ENCODE assay signal across 23 cellular contexts in genomic region chr2:185219981-185220380, GRCh38.
DNase-seq lines count a peak whose midpoint lies in the region; ATAC-seq, FAIRE-seq and TF ChIP-seq lines count a peak whose summit lies in the region.
"Had no signal": no experiment of that assay in that cellular context is flagged by ENCODE, and none has a peak within 500 bp of the region (broad histone marks: within the 10 kb centered on the region; RNA-seq: fewer than 3 reads in every experiment).

No MANE protein-coding gene starts in this region.

- H4K20me1 ChIP-seq in HepG2 (ENCODE audit: insufficient read depth, low read length) = no peaks in the 10 kb centered on the region

- FAIRE-seq in HepG2 (lab: Jason Lieb, UNC) (no peak), small intestine (lab: Jason Lieb, UNC) (no peak)
- FAIRE-seq: A549, RCC 7860 had no signal

- intact Hi-C loops in HepG2 (cut with micrococcal nuclease; ENCODE audit: unreplicated experiment) (no loop called here), right lobe of liver (cut with DNase I) (no loop called here)

- no TSS peak for BruUV-seq in HepG2 (replicated peaks; lab: Mats Ljungman, UMichigan)

- H3K9ac ChIP-seq in HepG2 (ENCODE audit: insufficient read depth, low read depth, low read length) = no peak overlapping the region

- H3K4me3 ChIP-seq in HepG2 (replicated peaks in 1 of 3; ENCODE audit: insufficient read depth in 1 of 3, low read depth in 2 of 3, low read length in 3 of 3) (no peak overlapping the region), right lobe of liver (no peak overlapping the region), small intestine (ENCODE audit: low read depth in 1 of 2, low read length in 2 of 2) (no peak overlapping the region), MG63 (no peak overlapping the region)
- H3K4me3 ChIP-seq: A549, coronary artery, esophagus squamous epithelium had no signal

- H3K4me1 ChIP-seq in HepG2 (ENCODE audit: insufficient read depth, low read length) (no peaks in the 10 kb centered on the region), right lobe of liver (no peaks in the 10 kb centered on the region), foreskin keratinocyte (no peaks in the 10 kb centered on the region), small intestine (ENCODE audit: control insufficient read depth in 2 of 2, insufficient read depth in 1 of 2, low read depth in 1 of 2, low read length in 1 of 2) (no peaks in the 10 kb centered on the region)
- H3K4me1 ChIP-seq: A549, esophagus squamous epithelium had no signal

- H3K9me3 ChIP-seq in HepG2 (ENCODE audit: low read length) (no peaks in the 10 kb centered on the region), right lobe of liver (no peaks in the 10 kb centered on the region), small intestine (ENCODE audit: control insufficient read depth, low read depth) (no peaks in the 10 kb centered on the region), MG63 (no peaks in the 10 kb centered on the region)
- H3K9me3 ChIP-seq: A549, esophagus squamous epithelium had no signal

- no peaks in the 10 kb centered on the region for H3K79me2 ChIP-seq in HepG2 (ENCODE audit: insufficient read depth, low read length)

- in situ Hi-C loops in HepG2 (cut with HindIII; ENCODE audit: extremely low pct_ligation_motif_present, low pct_unique_long_range_greater_than_20kb) = loop anchor here (25.0 kb wide), 2 partner anchors 517 to 1242 kb away; partner anchors contain the start of gene FSIP2

- no peak for TF ChIP-seq EP300 in HepG2 (IDR thresholded peaks at IDR 0.05; ENCODE audit: low read depth in 2 of 2, low read length in 2 of 2)
- no peak for TF ChIP-seq EP300 in HepG2 (CRISPR knock-in tag; IDR thresholded peaks at IDR 0.05; ENCODE audit: borderline replicate concordance)

- no peaks in the 10 kb centered on the region for H3K36me3 Mint-ChIP-seq in HFFc6 (ENCODE audit: low read depth)
- H3K36me3 Mint-ChIP-seq in activated CD8-positive, alpha-beta T cell treated with anti-CD3 and anti-CD28 coated beads, Interleukin-2, amount 10 ng/mL, durations not matched to agents 7 days and 5 days (ENCODE audit: low read depth) = no peaks in the 10 kb centered on the region
- H3K36me3 Mint-ChIP-seq: activated naive CD8-positive, alpha-beta T cell; IgD-negative memory B cell had no signal

- CTCF ChIA-PET in HepG2 (lab: Yijun Ruan, JAX; ENCODE audit: low intra/inter-chr PET ratio, low total read pairs) = no interaction called here
- CTCF ChIA-PET in activated CD8-positive, alpha-beta T cell treated with anti-CD3 and anti-CD28 coated beads, Interleukin-2, amount 10 ng/mL, durations not matched to agents 7 days and 5 days (lab: Charles Lee) = no interaction called here

- no peak for TF ChIP-seq CTCF in HepG2 (CRISPR knock-in tag; IDR thresholded peaks at IDR 0.05)
- TF ChIP-seq CTCF in right lobe of liver (IDR thresholded peaks at IDR 0.05) = no peak
- TF ChIP-seq CTCF in foreskin keratinocyte (conservative IDR thresholded peaks at IDR 0.05) = no peak
- no peak for TF ChIP-seq CTCF in HFFc6 (IDR thresholded peaks at IDR 0.05)

- H3K4me3 Mint-ChIP-seq in HFFc6 = no peak overlapping the region
- H3K4me3 Mint-ChIP-seq in activated CD8-positive, alpha-beta T cell treated with anti-CD3 and anti-CD28 coated beads, Interleukin-2, amount 10 ng/mL, durations not matched to agents 7 days and 5 days = no peak overlapping the region
- H3K4me3 Mint-ChIP-seq: activated naive CD8-positive, alpha-beta T cell; CD4-positive, alpha-beta T cell; H9; IgD-negative memory B cell; natural killer cell treated with Interleukin-12 subunit alpha and Interleukin-12 subunit beta and Interleukin-15 and Interleukin-18, amount 100 ng/mL, for 72 hours; T-helper 17 cell had no signal

- TF ChIP-seq RAD21 in HepG2 (CRISPR knock-in tag; IDR thresholded peaks at IDR 0.05) = no peak

- POLR2A ChIA-PET in HepG2 (lab: Yijun Ruan, JAX) = no interaction called here
- POLR2A ChIA-PET in activated CD8-positive, alpha-beta T cell treated with anti-CD3 and anti-CD28 coated beads, Interleukin-2, amount 10 ng/mL, durations not matched to agents 7 days and 5 days (lab: Charles Lee) = no interaction called here

- no peaks in the 10 kb centered on the region for H3K4me1 Mint-ChIP-seq in HFFc6 (ENCODE audit: low read depth)
- no peaks in the 10 kb centered on the region for H3K4me1 Mint-ChIP-seq in activated CD8-positive, alpha-beta T cell treated with anti-CD3 and anti-CD28 coated beads, Interleukin-2, amount 10 ng/mL, durations not matched to agents 7 days and 5 days (ENCODE audit: low read depth)
- H3K4me1 Mint-ChIP-seq: IgD-negative memory B cell, T-helper 17 cell had no signal

- TF ChIP-seq POLR2A in HepG2 (IDR thresholded peaks at IDR 0.05; ENCODE audit: insufficient read depth in 1 of 2, low read depth in 2 of 2, low read length in 2 of 2) (no peak), right lobe of liver (IDR thresholded peaks at IDR 0.05) (no peak)

- H3K27ac ChIP-seq in HepG2 (ENCODE audit: extremely low read length, insufficient read depth, low read length) = no peak overlapping the region
- H3K27ac ChIP-seq in right lobe of liver = no peak overlapping the region
- H3K27ac ChIP-seq in foreskin keratinocyte = no peak overlapping the region
- no peak overlapping the region for H3K27ac ChIP-seq in small intestine (ENCODE audit: low read depth in 1 of 2, low read length in 1 of 2)
- H3K27ac ChIP-seq: A549, coronary artery, esophagus squamous epithelium had no signal

- H3K27me3 Mint-ChIP-seq in HFFc6 (ENCODE audit: insufficient read depth) = no peaks in the 10 kb centered on the region
- no peaks in the 10 kb centered on the region for H3K27me3 Mint-ChIP-seq in activated CD8-positive, alpha-beta T cell treated with anti-CD3 and anti-CD28 coated beads, Interleukin-2, amount 10 ng/mL, durations not matched to agents 7 days and 5 days (ENCODE audit: low read depth)
- H3K27me3 Mint-ChIP-seq: activated naive CD8-positive, alpha-beta T cell; CD4-positive, alpha-beta T cell; IgD-negative memory B cell; natural killer cell treated with Interleukin-12 subunit alpha and Interleukin-12 subunit beta and Interleukin-15 and Interleukin-18, amount 100 ng/mL, for 72 hours; T-helper 17 cell had no signal

- H3K27ac Mint-ChIP-seq in HFFc6 = no peak overlapping the region
- no peak overlapping the region for H3K27ac Mint-ChIP-seq in activated CD8-positive, alpha-beta T cell treated with anti-CD3 and anti-CD28 coated beads, Interleukin-2, amount 10 ng/mL, durations not matched to agents 7 days and 5 days
- H3K27ac Mint-ChIP-seq: activated naive CD8-positive, alpha-beta T cell; CD4-positive, alpha-beta T cell; H9; IgD-negative memory B cell; natural killer cell treated with Interleukin-12 subunit alpha and Interleukin-12 subunit beta and Interleukin-15 and Interleukin-18, amount 100 ng/mL, for 72 hours; T-helper 17 cell had no signal

- H2AFZ ChIP-seq in HepG2 (ENCODE audit: low read length) = no peak overlapping the region

- peaks cover 21% of the 10 kb centered on the region for H3K9me3 Mint-ChIP-seq in HFFc6
- peaks cover 5% of the 10 kb centered on the region for H3K9me3 Mint-ChIP-seq in activated CD8-positive, alpha-beta T cell treated with anti-CD3 and anti-CD28 coated beads, Interleukin-2, amount 10 ng/mL, durations not matched to agents 7 days and 5 days (ENCODE audit: insufficient read depth)
- H3K9me3 Mint-ChIP-seq: H9, IgD-negative memory B cell had no signal

- 6% methylated on average over 3 of the region's 3 CpGs for WGBS in HepG2 (ENCODE audit: low lambda C conversion rate)
- 41% methylated on average over 3 of the region's 3 CpGs for WGBS in right lobe of liver (ENCODE audit: insufficient coverage, low coverage, low lambda C conversion rate, missing lambda C conversion rate)
- 67 to 68% (median 68%) methylated on average over 3 of the region's 3 CpGs for WGBS in small intestine, 3 donors

- DNase-seq in HepG2 (ENCODE audit: low spot score) = peak; percentile 13
- no peak for DNase-seq in right lobe of liver
- peak; percentile 3 to 55 for DNase-seq in foreskin keratinocyte
- no peak for DNase-seq in HFFc6
- DNase-seq in activated CD8-positive, alpha-beta T cell treated with anti-CD3 and anti-CD28 coated beads, Interleukin-2, amount 10 ng/mL, durations not matched to agents 7 days and 5 days = no peak
- no peak for DNase-seq in small intestine
- DNase-seq in MG63 = no peak
- DNase-seq: activated CD4-positive, CD25-positive, alpha-beta regulatory T cell treated with anti-CD3 and anti-CD28 coated beads, Interleukin-2, amount 50 U/mL, for 72 hours; CD4-positive, alpha-beta T cell; esophagus squamous epithelium; GDM1; H9; left ventricle myocardium superior; NCI-H1105 treated with DMSO at 0.1 percent for 48 hours; NCI-H526; T-helper 17 cell had no signal

- no peaks in the 10 kb centered on the region for H3K27me3 ChIP-seq in HepG2 (ENCODE audit: control insufficient read depth in 1 of 2, insufficient read depth in 2 of 2, low read length in 2 of 2)
- no peaks in the 10 kb centered on the region for H3K27me3 ChIP-seq in right lobe of liver
- no peaks in the 10 kb centered on the region for H3K27me3 ChIP-seq in foreskin keratinocyte
- H3K27me3 ChIP-seq in small intestine (ENCODE audit: control insufficient read depth in 2 of 2, insufficient read depth in 2 of 2, low read length in 2 of 2) = no peaks in the 10 kb centered on the region
- H3K27me3 ChIP-seq in MG63 = no peaks in the 10 kb centered on the region
- H3K27me3 ChIP-seq: esophagus squamous epithelium had no signal

- no peaks in the 10 kb centered on the region for H3K36me3 ChIP-seq in HepG2 (replicated peaks in 1 of 2; ENCODE audit: control insufficient read depth in 1 of 2, insufficient read depth in 2 of 2, low read length in 2 of 2)
- no peaks in the 10 kb centered on the region for H3K36me3 ChIP-seq in right lobe of liver
- H3K36me3 ChIP-seq in small intestine (ENCODE audit: control insufficient read depth in 2 of 2, insufficient read depth in 2 of 2, low read length in 2 of 2) = no peaks in the 10 kb centered on the region
- H3K36me3 ChIP-seq in MG63 = no peaks in the 10 kb centered on the region
- H3K36me3 ChIP-seq: esophagus squamous epithelium had no signal

- H3K4me2 ChIP-seq in HepG2 (ENCODE audit: low read depth, low read length) = no peak overlapping the region
- H3K4me2 ChIP-seq: A549 had no signal

- ATAC-seq in HepG2 (no peak), right lobe of liver (no peak), SK-N-SH treated with all-trans-retinoic acid at 6 μM for 48 hours (no peak), foreskin keratinocyte (no peak)
- ATAC-seq in activated CD8-positive, alpha-beta T cell treated with anti-CD3 and anti-CD28 coated beads, Interleukin-2, amount 10 ng/mL, durations not matched to agents 7 days and 5 days = no peak
- ATAC-seq: A549; left ventricle myocardium superior; natural killer cell treated with Interleukin-12 subunit alpha and Interleukin-12 subunit beta and Interleukin-15 and Interleukin-18, amount 100 ng/mL, for 72 hours; T-helper 17 cell had no signal

TF ChIP-seq in HepG2, 621 proteins besides CTCF, POLR2A, EP300 and RAD21 (continues in another document):
- no peak for TF ChIP-seq ZNF572 (CRISPR knock-in tag; IDR thresholded peaks at IDR 0.05)

Comparison
In these comparisons a context has a peak if more than half of its experiments do, and no peak if none do; other contexts are left out.
1. DNase-seq: peak in HepG2 (single experiment) and foreskin keratinocyte (2 of 2); none in right lobe of liver (0 of 3), HFFc6 (single experiment), activated CD8-positive, alpha-beta T cell treated with anti-CD3 and anti-CD28 coated beads, Interleukin-2, amount 10 ng/mL, durations not matched to agents 7 days and 5 days (single experiment), small intestine (single experiment) and MG63 (single experiment).